15 cellular contexts compared by ENCODE assay signal in the genomic region with DNA sequence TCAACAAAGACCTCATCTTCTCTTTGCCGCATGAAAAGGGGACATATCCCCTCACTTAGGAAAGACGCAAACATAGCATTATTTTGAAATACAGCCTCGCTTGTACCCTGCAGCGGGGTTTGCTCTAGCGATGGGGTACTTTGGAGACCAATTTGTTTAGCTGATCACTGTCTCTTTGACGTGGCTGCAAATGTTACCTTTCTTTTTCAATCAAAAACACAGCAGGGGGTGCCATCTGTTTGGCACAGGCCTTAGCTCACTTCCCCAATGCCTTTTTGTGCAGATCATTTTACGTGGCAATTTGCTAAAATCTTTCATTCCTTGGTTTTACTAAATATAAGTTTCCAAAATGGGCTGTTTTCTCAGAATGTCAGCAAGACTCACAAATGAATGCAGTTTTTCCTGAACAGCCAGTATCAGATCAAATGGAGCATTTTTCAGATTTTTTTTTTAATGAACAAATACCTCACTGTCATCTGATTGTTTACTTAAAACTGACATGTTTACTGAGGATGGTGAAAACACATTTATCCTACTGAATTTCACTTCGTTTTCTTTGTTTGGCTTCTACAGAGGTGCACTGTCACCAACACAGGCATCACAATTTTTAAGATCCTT.
DNase-seq lines count a peak whose midpoint lies in the region; ATAC-seq and TF ChIP-seq lines count a peak whose summit lies in the region.
"Had no signal": no experiment of that assay in that cellular context is flagged by ENCODE, and none has a peak within 500 bp of the region (broad histone marks: within the 10 kb centered on the region; RNA-seq: fewer than 3 reads in every experiment).

No MANE protein-coding gene starts in this region.

- H3K9ac ChIP-seq in HUES6 (ENCODE audit: low read length) (no peak overlapping the region), neural cell (ENCODE audit: low read length) (peak overlapping the region; percentile 81)

- H3K4me3 ChIP-seq in HUES6 (ENCODE audit: low read depth, low read length) (peak overlapping the region; percentile 43), neural cell (ENCODE audit: low read length) (peak overlapping the region; percentile 56), upper lobe of right lung (no peak overlapping the region), spleen (no peak overlapping the region)
- H3K4me3 ChIP-seq: esophagus muscularis mucosa had no signal

- H3K4me1 ChIP-seq in HUES6 (ENCODE audit: control insufficient read depth, insufficient read depth, low read length): peaks cover 50% of the 10 kb centered on the region
- no peaks in the 10 kb centered on the region for H3K4me1 ChIP-seq in upper lobe of right lung
- peaks cover 0 to 8% (median 0%) of the 10 kb centered on the region in 6 donors for H3K4me1 ChIP-seq in spleen

- no peaks in the 10 kb centered on the region for H3K36me3 Mint-ChIP-seq in WTC11
- H3K36me3 Mint-ChIP-seq: activated naive CD8-positive, alpha-beta T cell treated with anti-CD3 and anti-CD28 coated beads for 36 hours had no signal

- CTCF ChIA-PET in WTC11 (lab: Charles Lee): interaction anchor here (0.7 to 3.6 kb wide), 6 partner anchors 9 to 506 kb away, joined by 3 to 28 read pairs (median 5); a partner anchor contains a TSS

- POLR2A ChIA-PET in WTC11 (lab: Charles Lee): no interaction called here

- H3K27ac ChIP-seq in HUES6 (ENCODE audit: low read depth, low read length): peak overlapping the region; percentile 55; the same call in 1 of the 2 replicates
- H3K27ac ChIP-seq in neural cell (ENCODE audit: low read length): peak overlapping the region; percentile 99
- no peak overlapping the region for H3K27ac ChIP-seq in upper lobe of right lung
- no peak overlapping the region for H3K27ac ChIP-seq in spleen
- H3K27ac ChIP-seq: esophagus muscularis mucosa had no signal

- H4K20me1 ChIP-seq in neural cell (ENCODE audit: insufficient read depth): no peaks in the 10 kb centered on the region

- H3K27me3 Mint-ChIP-seq in WTC11 (ENCODE audit: low read depth): no peaks in the 10 kb centered on the region
- H3K27me3 Mint-ChIP-seq: IgD-negative memory B cell; stimulated activated naive B cell treated with anti-CD40 and anti-IgM and Interleukin-4, amounts not matched to agents 10 μg/mL and 1 μg/mL and 100 μg/mL, for 72 hours had no signal

- WGBS in spleen, 5 donors: 81 to 88% (median 83%) methylated on average over 8 of the region's 8 CpGs

- H3K9me2 ChIP-seq in neural cell (ENCODE audit: insufficient read depth, low read length): no peaks in the 10 kb centered on the region

- peaks cover 63% of the 10 kb centered on the region for H3K4me1 Mint-ChIP-seq in WTC11
- H3K4me1 Mint-ChIP-seq: activated naive CD8-positive, alpha-beta T cell treated with anti-CD3 and anti-CD28 coated beads for 36 hours; IgD-negative memory B cell; stimulated activated naive B cell treated with anti-CD40 and anti-IgM and Interleukin-4, amounts not matched to agents 10 μg/mL and 1 μg/mL and 100 μg/mL, for 72 hours had no signal

- peak; percentile 77 for DNase-seq in NCI-H2171 (lab: John Stamatoyannopoulos, UW)
- no peak for DNase-seq in WTC11 (ENCODE audit: low spot score)
- DNase-seq in NOMO-1 treated with dmso at 0.1 percent for 144 hours (lab: John Stamatoyannopoulos, UW; ENCODE audit: unreplicated experiment): no peak
- no peak for DNase-seq in SIG-M5 treated with dmso at 0.1 percent for 504 hours (lab: John Stamatoyannopoulos, UW; ENCODE audit: unreplicated experiment)
- no peak for DNase-seq in upper lobe of right lung
- DNase-seq in spleen: no peak
- DNase-seq: activated CD8-positive, alpha-beta memory T cell treated with anti-CD3 and anti-CD28 coated beads, Interleukin-2, amount 50 U/mL, for 4 hours; activated naive CD8-positive, alpha-beta T cell treated with anti-CD3 and anti-CD28 coated beads for 36 hours; central memory CD4-positive, alpha-beta T cell; stimulated activated CD4-positive, alpha-beta T cell treated with anti-CD3 and anti-CD28 coated beads, Interleukin-4, amount 100 ng/mL, for 1 hour; stimulated activated naive B cell treated with anti-CD40 and anti-IgM and Interleukin-4, amounts not matched to agents 10 μg/mL and 1 μg/mL and 100 μg/mL, for 72 hours had no signal

- H3K9me3 Mint-ChIP-seq in WTC11: no peaks in the 10 kb centered on the region
- H3K9me3 Mint-ChIP-seq: activated naive CD8-positive, alpha-beta T cell treated with anti-CD3 and anti-CD28 coated beads for 36 hours; IgD-negative memory B cell; stimulated activated naive B cell treated with anti-CD40 and anti-IgM and Interleukin-4, amounts not matched to agents 10 μg/mL and 1 μg/mL and 100 μg/mL, for 72 hours had no signal

- peak overlapping the region; percentile 83 for H3K4me2 ChIP-seq in neural cell (ENCODE audit: low read length)

- peak; percentile 60 for TF ChIP-seq EP300 in neural cell (conservative IDR thresholded peaks at IDR 0.05; ENCODE audit: poor library complexity, severe bottlenecking)

- peak overlapping the region; percentile 64 for H3K27ac Mint-ChIP-seq in WTC11
- H3K27ac Mint-ChIP-seq: activated naive CD8-positive, alpha-beta T cell treated with anti-CD3 and anti-CD28 coated beads for 36 hours; IgD-negative memory B cell; stimulated activated naive B cell treated with anti-CD40 and anti-IgM and Interleukin-4, amounts not matched to agents 10 μg/mL and 1 μg/mL and 100 μg/mL, for 72 hours had no signal

- TF ChIP-seq CTCF in WTC11 (IDR thresholded peaks at IDR 0.05) (no peak), neural cell (IDR thresholded peaks at IDR 0.05; ENCODE audit: poor library complexity, severe bottlenecking) (no peak), upper lobe of right lung (IDR thresholded peaks at IDR 0.05) (no peak), spleen (IDR thresholded peaks at IDR 0.05 in 8 of 11, conservative IDR thresholded peaks at IDR 0.05 in 3 of 11) (no peak)

- peak overlapping the region; percentile 51 for H3K4me3 Mint-ChIP-seq in WTC11
- H3K4me3 Mint-ChIP-seq: activated naive CD8-positive, alpha-beta T cell treated with anti-CD3 and anti-CD28 coated beads for 36 hours; IgD-negative memory B cell; stimulated activated naive B cell treated with anti-CD40 and anti-IgM and Interleukin-4, amounts not matched to agents 10 μg/mL and 1 μg/mL and 100 μg/mL, for 72 hours had no signal

- H3K36me3 ChIP-seq in HUES6 (ENCODE audit: control insufficient read depth, insufficient read depth, low read length): no peaks in the 10 kb centered on the region
- no peaks in the 10 kb centered on the region for H3K36me3 ChIP-seq in neural cell (ENCODE audit: insufficient read depth, low read length)
- no peaks in the 10 kb centered on the region for H3K36me3 ChIP-seq in upper lobe of right lung
- H3K36me3 ChIP-seq in spleen: no peaks in the 10 kb centered on the region
- H3K36me3 ChIP-seq: esophagus muscularis mucosa had no signal

- peaks cover 10% of the 10 kb centered on the region for H3F3A ChIP-seq in neural cell (ENCODE audit: insufficient read depth, low read length, poor library complexity, severe bottlenecking)

- H3K27me3 ChIP-seq in HUES6 (ENCODE audit: control insufficient read depth, insufficient read depth, low read length) (no peaks in the 10 kb centered on the region), neural cell (ENCODE audit: insufficient read depth, low read depth, low read length) (no peaks in the 10 kb centered on the region), upper lobe of right lung (no peaks in the 10 kb centered on the region), spleen (replicated peaks in 1 of 7) (no peaks in the 10 kb centered on the region)
- H3K27me3 ChIP-seq: esophagus muscularis mucosa had no signal

- ATAC-seq in WTC11 (peak; percentile 31), upper lobe of right lung (no peak)
- ATAC-seq: stimulated activated naive B cell treated with anti-CD40 and anti-IgM and Interleukin-4, amounts not matched to agents 10 μg/mL and 1 μg/mL and 100 μg/mL, for 72 hours had no signal

- peak overlapping the region; percentile 16 for H2AFZ ChIP-seq in neural cell (ENCODE audit: low read depth, low read length)

- intact Hi-C loops in upper lobe of right lung (cut with DNase I) (no loop called here), spleen (cut with DNase I; ENCODE audit: low total_unique reads) (no loop called here)

- no peaks in the 10 kb centered on the region for H3K9me3 ChIP-seq in HUES6 (ENCODE audit: control insufficient read depth, insufficient read depth, low read depth, low read length)
- H3K9me3 ChIP-seq in neural cell (ENCODE audit: low read length): no peaks in the 10 kb centered on the region
- H3K9me3 ChIP-seq in upper lobe of right lung: no peaks in the 10 kb centered on the region
- no peaks in the 10 kb centered on the region for H3K9me3 ChIP-seq in spleen
- H3K9me3 ChIP-seq: esophagus muscularis mucosa had no signal

- no peak for TF ChIP-seq POLR2A in spleen (IDR thresholded peaks at IDR 0.05)

- H3K79me2 ChIP-seq in neural cell (replicated peaks; ENCODE audit: insufficient read depth, low read length): no peaks in the 10 kb centered on the region

- TF ChIP-seq RAD21 in neural cell (conservative IDR thresholded peaks at IDR 0.05): no peak

TF ChIP-seq in WTC11, 78 proteins besides CTCF, POLR2A, EP300 and RAD21 (continues in another document):
- TF ChIP-seq, protein P1, sequence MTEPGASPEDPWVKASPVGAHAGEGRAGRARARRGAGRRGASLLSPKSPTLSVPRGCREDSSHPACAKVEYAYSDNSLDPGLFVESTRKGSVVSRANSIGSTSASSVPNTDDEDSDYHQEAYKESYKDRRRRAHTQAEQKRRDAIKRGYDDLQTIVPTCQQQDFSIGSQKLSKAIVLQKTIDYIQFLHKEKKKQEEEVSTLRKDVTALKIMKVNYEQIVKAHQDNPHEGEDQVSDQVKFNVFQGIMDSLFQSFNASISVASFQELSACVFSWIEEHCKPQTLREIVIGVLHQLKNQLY (CRISPR knock-in tag; IDR thresholded peaks at IDR 0.05): no peak

TF ChIP-seq in neural cell, 6 proteins besides CTCF, POLR2A, EP300 and RAD21 (continues in another document):
- TF ChIP-seq TAF1 (IDR thresholded peaks at IDR 0.05; ENCODE audit: low read depth): no peak
- TF ChIP-seq POLR2AphosphoS5 (IDR thresholded peaks at IDR 0.05): peak; percentile 67
- peak; percentile 12 for TF ChIP-seq SMC3 (conservative IDR thresholded peaks at IDR 0.05; ENCODE audit: poor library complexity)

Comparison
In these comparisons a context has a peak if more than half of its experiments do, and no peak if none do; other contexts are left out.
1. H3K27ac ChIP-seq: peak in HUES6 (single experiment) and neural cell (single experiment); none in upper lobe of right lung (single experiment) and spleen (0 of 8).
2. H3K4me3 ChIP-seq: peak in HUES6 (single experiment) and neural cell (single experiment); none in upper lobe of right lung (single experiment) and spleen (0 of 8).